ENCODE assay signal across 9 cellular contexts in the genomic region with DNA sequence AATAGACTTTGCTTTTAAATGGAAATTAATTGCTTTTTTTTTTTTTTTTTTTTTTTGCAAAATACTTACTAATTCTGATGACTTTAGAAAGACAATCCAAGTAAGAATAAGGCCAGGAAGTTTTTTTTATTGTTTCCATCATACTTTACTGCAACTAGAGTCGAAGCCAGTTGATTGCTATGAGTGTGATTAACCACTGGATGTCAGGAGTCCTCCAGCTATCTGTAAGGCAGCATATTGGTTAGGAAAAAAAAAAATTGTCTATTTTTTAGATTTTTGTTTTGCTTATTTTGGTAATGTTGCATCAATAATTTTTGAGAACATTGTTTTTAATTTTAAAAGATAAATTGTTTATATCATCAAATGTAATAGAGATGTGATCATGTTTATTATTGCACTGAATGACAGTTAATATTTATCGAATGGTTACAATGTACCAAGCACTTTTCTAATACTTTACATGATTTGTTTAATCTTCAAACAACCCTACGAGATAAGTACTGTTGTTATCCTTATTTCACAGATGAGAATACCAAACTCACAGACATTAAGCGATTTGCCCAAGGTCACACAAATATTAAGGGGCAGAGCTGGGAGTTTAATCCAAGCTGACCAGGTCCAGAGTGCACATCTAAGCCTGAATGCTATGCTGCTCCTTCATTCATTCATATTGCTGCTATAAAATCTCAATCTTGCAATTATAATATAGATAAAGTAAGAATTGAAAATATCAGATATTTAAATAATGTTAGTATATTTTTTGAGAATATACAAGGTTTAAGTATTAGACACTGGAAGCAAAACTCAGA. TPM values are rescaled to one million over a fixed set of nuclear protein-coding genes. Genes with fewer than 3 reads are reported as not detected.
DNase-seq lines count a peak whose midpoint lies in the region; ATAC-seq and TF ChIP-seq lines count a peak whose summit lies in the region.
"Had no signal": no experiment of that assay in that cellular context is flagged by ENCODE, and none has a peak within 500 bp of the region (broad histone marks: within the 10 kb centered on the region; RNA-seq: fewer than 3 reads in every experiment).

No MANE protein-coding gene starts in this region.

- H3K4me1 ChIP-seq in DND-41 (ENCODE audit: insufficient read depth, low read length): no peaks in the 10 kb centered on the region
- peaks cover 0 to 8% of the 10 kb centered on the region in 2 experiments; a peak in 1 of 4 replicates for H3K4me1 ChIP-seq in HCT116 (ENCODE audit: control insufficient read depth in 1 of 2, insufficient read depth in 2 of 2, low read length in 2 of 2)
- H3K4me1 ChIP-seq in RWPE2 (ENCODE audit: insufficient read depth, poor library complexity, severe bottlenecking): peaks cover 15% of the 10 kb centered on the region
- H3K4me1 ChIP-seq in heart left ventricle: peaks cover 0 to 21% (median 6%) of the 10 kb centered on the region in 12 donors

- RAD21 ChIA-PET in HCT116 (lab: Charles Lee; ENCODE audit: low non-redundant PET in 1 of 2, low total read pairs in 2 of 2, uncharacterized antibody in 2 of 2, unreplicated experiment in 2 of 2): interaction anchor here in 1 of 2 experiments (0.7 kb wide), 1 partner anchor 57 kb away, joined by 4 read pairs; no protein-coding TSS in a partner anchor

- no peak overlapping the region for H2AFZ ChIP-seq in DND-41 (ENCODE audit: low read depth, low read length)
- H2AFZ ChIP-seq in HCT116 (ENCODE audit: low read depth, low read length, poor library complexity, severe bottlenecking): no peak overlapping the region

- no peaks in the 10 kb centered on the region for H3K36me3 ChIP-seq in DND-41 (ENCODE audit: insufficient read depth, low read length)
- no peaks in the 10 kb centered on the region for H3K36me3 ChIP-seq in HCT116 (ENCODE audit: control insufficient read depth in 1 of 2, insufficient read depth in 2 of 2, low read length in 2 of 2)
- no peaks in the 10 kb centered on the region for H3K36me3 ChIP-seq in RWPE2 (ENCODE audit: low read depth)
- no peaks in the 10 kb centered on the region for H3K36me3 ChIP-seq in heart left ventricle

- no peak for TF ChIP-seq POLR2A in HCT116 (IDR thresholded peaks at IDR 0.05; ENCODE audit: borderline replicate concordance, extremely low read depth, insufficient read depth, insufficient read length)
- no peak for TF ChIP-seq POLR2A in heart left ventricle (IDR thresholded peaks at IDR 0.05)

- H3K79me2 ChIP-seq in DND-41 (ENCODE audit: insufficient read depth, low read length) (no peaks in the 10 kb centered on the region), HCT116 (ENCODE audit: insufficient read depth, low read length) (no peaks in the 10 kb centered on the region)

- H3K4me2 ChIP-seq in DND-41 (ENCODE audit: insufficient read depth, low read length) (no peak overlapping the region), HCT116 (ENCODE audit: low read length) (no peak overlapping the region)

- 42 to 47% (median 45%) methylated on average over 4 of the region's 4 CpGs for WGBS in heart left ventricle, 4 donors

- BruUV-seq in HCT116 (replicated peaks; lab: Mats Ljungman, UMichigan): no TSS peak

- POLR2A ChIA-PET in HCT116 (lab: Charles Lee): no interaction called here

- CTCF ChIA-PET in HCT116 (lab: Charles Lee): interaction anchor here (0.7 to 3.0 kb wide), 12 partner anchors 9 to 519 kb away, joined by 3 to 23 read pairs (median 6); no protein-coding TSS in a partner anchor

- DNase-seq in DND-41 (no peak), HCT116 (ENCODE audit: low read depth, low spot score) (no peak), RWPE2 (ENCODE audit: low spot score) (no peak), heart left ventricle (no peak), posterior cingulate gyrus (no peak)
- DNase-seq in stimulated activated CD4-positive, alpha-beta T cell treated with anti-CD3 and anti-CD28 coated beads, Interleukin-2, amount 100 ng/mL, for 48 hours: no peak

- H3K27me3 ChIP-seq in DND-41 (ENCODE audit: insufficient read depth, low read length, poor library complexity): no peaks in the 10 kb centered on the region
- H3K27me3 ChIP-seq in HCT116 (ENCODE audit: insufficient read depth, low read length): no peaks in the 10 kb centered on the region
- H3K27me3 ChIP-seq in RWPE2 (ENCODE audit: insufficient read depth, poor library complexity, severe bottlenecking): no peaks in the 10 kb centered on the region
- H3K27me3 ChIP-seq in heart left ventricle: no peaks in the 10 kb centered on the region

- no peaks in the 10 kb centered on the region for H4K20me1 ChIP-seq in DND-41 (ENCODE audit: insufficient read depth, low read length)
- H4K20me1 ChIP-seq in HCT116 (ENCODE audit: insufficient read depth): no peaks in the 10 kb centered on the region

- H3K9ac ChIP-seq in DND-41 (ENCODE audit: low read depth, low read length) (no peak overlapping the region), HCT116 (ENCODE audit: low read length) (no peak overlapping the region)

- TF ChIP-seq CTCF in DND-41 (IDR thresholded peaks at IDR 0.05; ENCODE audit: borderline replicate concordance, extremely low read depth, low read length, poor library complexity, severe bottlenecking): peak; percentile 58
- peak; percentile 49 to 74 (median 65) for TF ChIP-seq CTCF in HCT116 (IDR thresholded peaks at IDR 0.05 in 2 of 3, conservative IDR thresholded peaks at IDR 0.05 in 1 of 3; ENCODE audit: borderline replicate concordance in 1 of 3, insufficient read depth in 1 of 3, low read depth in 2 of 3, low read length in 2 of 3)
- peak; percentile 92 for TF ChIP-seq CTCF in RWPE2 (IDR thresholded peaks at IDR 0.05; ENCODE audit: poor library complexity, severe bottlenecking)
- TF ChIP-seq CTCF in heart left ventricle (IDR thresholded peaks at IDR 0.05): peak; percentile 27 to 72 (median 64)

- ATAC-seq in DND-41 (ENCODE audit: insufficient read depth, low read depth) (peak; percentile 68; the same call in 1 of the 3 replicates), HCT116 (peak; percentile 75; the same call in 1 of the 2 replicates), RWPE2 (ENCODE audit: low read depth) (peak; percentile 64; the same call in 1 of the 3 replicates), heart left ventricle (peak; percentile 62 to 77 (median 70)), HG03196 (IDR thresholded peaks at IDR 0.05; ENCODE audit: unreplicated experiment) (no peak), GM19035 (IDR thresholded peaks at IDR 0.05; ENCODE audit: unreplicated experiment) (no peak)

- H3K4me3 ChIP-seq in DND-41 (ENCODE audit: low read depth in 1 of 2, low read length in 2 of 2) (no peak overlapping the region), HCT116 (replicated peaks in 1 of 2; ENCODE audit: low read depth in 1 of 2, low read length in 2 of 2) (no peak overlapping the region), RWPE2 (ENCODE audit: severe bottlenecking) (no peak overlapping the region), heart left ventricle (peak overlapping the region in 1 of 12 donors; percentile 7)

- no peaks in the 10 kb centered on the region; the same call in 1 of the 2 replicates for H3K9me2 ChIP-seq in HCT116 (ENCODE audit: insufficient read depth)

- intact Hi-C loops in HCT116 (cut with micrococcal nuclease): loop anchor here (1.0 to 10.0 kb wide), 6 partner anchors 67 to 517 kb away; no protein-coding TSS in a partner anchor
- intact Hi-C loops in heart left ventricle (cut with DNase I): loop anchor here in 6 of 10 donors (2.0 to 10.0 kb wide), 7 partner anchors 42 to 232 kb away; no protein-coding TSS in a partner anchor
- intact Hi-C loops in posterior cingulate gyrus (cut with DNase I): no loop called here

- no peak overlapping the region for H3K27ac ChIP-seq in DND-41 (ENCODE audit: low read length)
- no peak overlapping the region for H3K27ac ChIP-seq in HCT116 (ENCODE audit: low read depth, low read length)
- H3K27ac ChIP-seq in RWPE2 (ENCODE audit: poor library complexity, severe bottlenecking): no peak overlapping the region
- peak overlapping the region in 6 of 12 donors; percentile 11 to 38 (median 32) for H3K27ac ChIP-seq in heart left ventricle

- H3K9me3 ChIP-seq in DND-41 (ENCODE audit: insufficient read depth, low read length, severe bottlenecking) (no peaks in the 10 kb centered on the region), HCT116 (ENCODE audit: control insufficient read depth in 1 of 2, insufficient read depth in 1 of 2, low read depth in 1 of 2, low read length in 2 of 2) (no peaks in the 10 kb centered on the region), RWPE2 (ENCODE audit: severe bottlenecking) (no peaks in the 10 kb centered on the region), heart left ventricle (no peaks in the 10 kb centered on the region)

- TF ChIP-seq RAD21 in HCT116 (IDR thresholded peaks at IDR 0.05; ENCODE audit: low read depth): peak; percentile 86

TF ChIP-seq in HCT116, 20 proteins besides CTCF, POLR2A, EP300 and RAD21:
- TF ChIP-seq SIN3A (IDR thresholded peaks at IDR 0.05; ENCODE audit: low read depth): no peak

RNA-seq across cellular contexts. Expression of a gene that starts 19.9 kb away (rescaled TPM):
- total RNA-seq in HCT116 (2021; ENCODE audit: unreplicated experiment) (not detected), heart left ventricle (1,000 to 10,000 TPM in 3 of 9 donors, 100 to 1,000 TPM in 6; 348 to 1,479 (median 780) TPM)
- 0.03 and 0.04 TPM in 2 replicates for polyA plus RNA-seq in HCT116 (2012)
- 100 to 1,000 TPM; 202 to 467 TPM for polyA plus RNA-seq in heart left ventricle
- total RNA-seq: mononuclear cell had no signal

RNA-seq across cellular contexts. Expression of a gene that starts 34.1 kb away (rescaled TPM):
- total RNA-seq in HCT116 (2021; ENCODE audit: unreplicated experiment) (not detected), heart left ventricle (10 to 100 TPM; 25.4 to 77.1 (median 45.9) TPM)
- not detected in 2 replicates for polyA plus RNA-seq in HCT116 (2012)
- polyA plus RNA-seq in heart left ventricle: 10 to 100 TPM in 1 of 2 donors, 1 to 10 TPM in 1; 2.2 to 20.9 TPM
- total RNA-seq: mononuclear cell had no signal

Comparison
In these comparisons a context has a peak if more than half of its experiments do, and no peak if none do; other contexts are left out.
1. ATAC-seq: peak in DND-41 (single experiment), HCT116 (single experiment), RWPE2 (single experiment) and heart left ventricle (4 of 4); none in HG03196 (single experiment) and GM19035 (single experiment).
2. RNA of a gene that starts 19.9 kb away (total RNA-seq): 348 to 1,479 TPM in heart left ventricle; not detected in HCT116 (single experiment); every median in the first group is over 100 times any median in the second.
3. RNA of a gene that starts 34.1 kb away (total RNA-seq): 25.4 to 77.1 TPM in heart left ventricle; not detected in HCT116 (single experiment); every median in the first group is over 10 times any median in the second.
4. Peak in every context shown above with its lines, with median percentiles within 50 percentile points of each other: CTCF ChIP-seq.